In genomic region chr10:62000037-62000603, GRCh38 we compare ENCODE assay signal across 12 cellular contexts.
DNase-seq lines count a peak whose midpoint lies in the region; ATAC-seq lines count a peak whose summit lies in the region.
"Had no signal": no experiment of that assay in that cellular context is flagged by ENCODE, and none has a peak within 500 bp of the region (broad histone marks: within the 10 kb centered on the region; RNA-seq: fewer than 3 reads in every experiment).

No MANE protein-coding gene starts in this region.

- no peak overlapping the region for H3K4me3 Mint-ChIP-seq in stimulated activated naive CD8-positive, alpha-beta T cell treated with anti-CD3 and anti-CD28 coated beads, Interleukin-15, amount 100 ng/mL, for 72 hours
- H3K4me3 Mint-ChIP-seq: brain had no signal

- peaks cover 43% of the 10 kb centered on the region for H3K4me1 Mint-ChIP-seq in stimulated activated naive CD8-positive, alpha-beta T cell treated with anti-CD3 and anti-CD28 coated beads, Interleukin-15, amount 100 ng/mL, for 72 hours

- H3K9me3 Mint-ChIP-seq in stimulated activated naive CD8-positive, alpha-beta T cell treated with anti-CD3 and anti-CD28 coated beads, Interleukin-15, amount 100 ng/mL, for 72 hours: no peaks in the 10 kb centered on the region

- no peaks in the 10 kb centered on the region for H3K27me3 Mint-ChIP-seq in stimulated activated naive CD8-positive, alpha-beta T cell treated with anti-CD3 and anti-CD28 coated beads, Interleukin-15, amount 100 ng/mL, for 72 hours
- H3K27me3 Mint-ChIP-seq: brain had no signal

- DNase-seq in stimulated activated naive CD8-positive, alpha-beta T cell treated with anti-CD3 and anti-CD28 coated beads, Interleukin-15, Interleukin-2, amounts not matched to agents 100 U/mL and 50 U/mL, for 24 hours: no peak
- no peak for DNase-seq in stimulated activated naive CD8-positive, alpha-beta T cell treated with anti-CD3 and anti-CD28 coated beads, Interleukin-15, amount 100 ng/mL, for 72 hours
- no peak for DNase-seq in head of caudate nucleus
- DNase-seq in middle frontal gyrus (ENCODE audit: extremely low spot score, low spot score): no peak
- DNase-seq in DMS 273 treated with DMSO at 0.1 percent for 48 hours (lab: John Stamatoyannopoulos, UW): no peak
- no peak for DNase-seq in epidermal melanocyte (ENCODE audit: insufficient read length, low spot score)
- DNase-seq: AML-193, foreskin keratinocyte, NCI-H510A treated with DMSO at 0.1 percent for 48 hours had no signal

- peak; percentile 54 for ATAC-seq in stimulated activated naive CD8-positive, alpha-beta T cell treated with anti-CD3 and anti-CD28 coated beads, Interleukin-15, Interleukin-2, amounts not matched to agents 100 U/mL and 50 U/mL, for 24 hours
- ATAC-seq in stimulated activated naive CD8-positive, alpha-beta T cell treated with anti-CD3 and anti-CD28 coated beads, Interleukin-15, amount 100 ng/mL, for 72 hours: no peak
- ATAC-seq in GM21737 (IDR thresholded peaks at IDR 0.05; ENCODE audit: unreplicated experiment) (peak; percentile 76), HG03442 (IDR thresholded peaks at IDR 0.05; ENCODE audit: unreplicated experiment) (peak; percentile 73)
- ATAC-seq: foreskin keratinocyte had no signal

- intact Hi-C loops in head of caudate nucleus (cut with DNase I): no loop called here

- no peak overlapping the region for H3K27ac Mint-ChIP-seq in stimulated activated naive CD8-positive, alpha-beta T cell treated with anti-CD3 and anti-CD28 coated beads, Interleukin-15, amount 100 ng/mL, for 72 hours
